In genomic region chr10:128047991-128048826, GRCh38 we compare ENCODE assay signal across 8 cellular contexts.
DNase-seq lines count a peak whose midpoint lies in the region; ATAC-seq and TF ChIP-seq lines count a peak whose summit lies in the region.

No MANE protein-coding gene starts in this region.

- H3K27me3 Mint-ChIP-seq in activated naive CD4-positive, alpha-beta T cell treated with anti-CD3 and anti-CD28 coated beads for 36 hours (ENCODE audit: low read depth) = no peaks in the 10 kb centered on the region
- H3K27me3 Mint-ChIP-seq in activated T-helper 1 cell treated with anti-CD3 and anti-CD28 coated beads, Interleukin-12 subunit alpha, Interleukin-12 subunit beta, Interleukin-2, Interleukin-4 antibody, amounts not matched to agents 30 ng/mL and 10 ng/mL and 1 ng/mL, durations not matched to agents 14 hours and 24 hours and 36 hours (ENCODE audit: insufficient read depth) = peaks cover 2% of the 10 kb centered on the region
- peaks cover 2% of the 10 kb centered on the region for H3K27me3 Mint-ChIP-seq in glutamatergic neuron (ENCODE audit: unreplicated experiment)

- intact Hi-C loops in activated naive CD4-positive, alpha-beta T cell treated with anti-CD3 and anti-CD28 coated beads for 36 hours (cut with micrococcal nuclease) = loop anchor here (1.0 to 5.0 kb wide), 8 partner anchors 13 to 989 kb away; partner anchors contain the start of gene MKI67
- intact Hi-C loops in activated T-helper 1 cell treated with anti-CD3 and anti-CD28 coated beads, Interleukin-12 subunit alpha, Interleukin-12 subunit beta, Interleukin-2, Interleukin-4 antibody, amounts not matched to agents 30 ng/mL and 10 ng/mL and 1 ng/mL, durations not matched to agents 14 hours and 24 hours and 36 hours (cut with micrococcal nuclease) = loop anchor here (1.0 to 5.0 kb wide), 7 partner anchors 13 to 1419 kb away; partner anchors contain the start of genes MGMT and MKI67
- intact Hi-C loops in left cardiac atrium (cut with DNase I) = no loop called here

- no peak for TF ChIP-seq CTCF in glutamatergic neuron (IDR thresholded peaks at IDR 0.05; ENCODE audit: partially characterized antibody, unreplicated experiment)

- peaks cover 21% of the 10 kb centered on the region for H3K36me3 Mint-ChIP-seq in activated naive CD4-positive, alpha-beta T cell treated with anti-CD3 and anti-CD28 coated beads for 36 hours (ENCODE audit: low read depth)
- peaks cover 40% of the 10 kb centered on the region for H3K36me3 Mint-ChIP-seq in activated T-helper 1 cell treated with anti-CD3 and anti-CD28 coated beads, Interleukin-12 subunit alpha, Interleukin-12 subunit beta, Interleukin-2, Interleukin-4 antibody, amounts not matched to agents 30 ng/mL and 10 ng/mL and 1 ng/mL, durations not matched to agents 14 hours and 24 hours and 36 hours (ENCODE audit: low read depth)
- peaks cover 48% of the 10 kb centered on the region for H3K36me3 Mint-ChIP-seq in stimulated activated effector memory CD8-positive, alpha-beta T cell treated with anti-CD3 and anti-CD28 coated beads, Interleukin-12 subunit alpha, Interleukin-12 subunit beta, amount 100 ng/mL, for 72 hours
- no peaks in the 10 kb centered on the region for H3K36me3 Mint-ChIP-seq in glutamatergic neuron (ENCODE audit: unreplicated experiment)

- DNase-seq in activated naive CD4-positive, alpha-beta T cell treated with anti-CD3 and anti-CD28 coated beads for 36 hours = peak; percentile 72
- DNase-seq in activated naive CD4-positive, alpha-beta T cell treated with anti-CD3 and anti-CD28 coated beads, Interleukin-2, amount 50 U/mL, for 16 hours = no peak
- peak; percentile 11 for DNase-seq in activated T-helper 1 cell treated with anti-CD3 and anti-CD28 coated beads, Interleukin-12 subunit alpha, Interleukin-12 subunit beta, Interleukin-2, Interleukin-4 antibody, amounts not matched to agents 30 ng/mL and 10 ng/mL and 1 ng/mL, durations not matched to agents 14 hours and 24 hours and 36 hours (ENCODE audit: low spot score)
- DNase-seq in left cardiac atrium = no peak
- peak in 1 of 2 donors; percentile 67 for DNase-seq in stimulated activated effector memory CD8-positive, alpha-beta T cell treated with anti-CD3 and anti-CD28 coated beads, Interleukin-12 subunit alpha, Interleukin-12 subunit beta, amount 100 ng/mL, for 72 hours (ENCODE audit: low spot score in 2 of 2)
- DNase-seq in cortex of kidney (lab: John Stamatoyannopoulos, UW) = no peak
- DNase-seq in glutamatergic neuron = no peak

- no peaks in the 10 kb centered on the region for H3K9me3 Mint-ChIP-seq in activated naive CD4-positive, alpha-beta T cell treated with anti-CD3 and anti-CD28 coated beads for 36 hours
- H3K9me3 Mint-ChIP-seq in activated T-helper 1 cell treated with anti-CD3 and anti-CD28 coated beads, Interleukin-12 subunit alpha, Interleukin-12 subunit beta, Interleukin-2, Interleukin-4 antibody, amounts not matched to agents 30 ng/mL and 10 ng/mL and 1 ng/mL, durations not matched to agents 14 hours and 24 hours and 36 hours = no peaks in the 10 kb centered on the region
- no peaks in the 10 kb centered on the region for H3K9me3 Mint-ChIP-seq in stimulated activated effector memory CD8-positive, alpha-beta T cell treated with anti-CD3 and anti-CD28 coated beads, Interleukin-12 subunit alpha, Interleukin-12 subunit beta, amount 100 ng/mL, for 72 hours
- no peaks in the 10 kb centered on the region for H3K9me3 Mint-ChIP-seq in glutamatergic neuron (ENCODE audit: unreplicated experiment)

- H3K4me3 Mint-ChIP-seq in activated naive CD4-positive, alpha-beta T cell treated with anti-CD3 and anti-CD28 coated beads for 36 hours = peak overlapping the region; percentile 84
- peak overlapping the region; percentile 94 for H3K4me3 Mint-ChIP-seq in activated T-helper 1 cell treated with anti-CD3 and anti-CD28 coated beads, Interleukin-12 subunit alpha, Interleukin-12 subunit beta, Interleukin-2, Interleukin-4 antibody, amounts not matched to agents 30 ng/mL and 10 ng/mL and 1 ng/mL, durations not matched to agents 14 hours and 24 hours and 36 hours
- peak overlapping the region; percentile 94 for H3K4me3 Mint-ChIP-seq in stimulated activated effector memory CD8-positive, alpha-beta T cell treated with anti-CD3 and anti-CD28 coated beads, Interleukin-12 subunit alpha, Interleukin-12 subunit beta, amount 100 ng/mL, for 72 hours
- H3K4me3 Mint-ChIP-seq in glutamatergic neuron (ENCODE audit: unreplicated experiment) = no peak overlapping the region

- CTCF ChIA-PET in activated naive CD4-positive, alpha-beta T cell treated with anti-CD3 and anti-CD28 coated beads for 36 hours (lab: Charles Lee) = interaction anchor here (0.8 to 10.3 kb wide), 6 partner anchors 13 to 130 kb away, joined by 3 to 74 read pairs (median 29); no protein-coding TSS in a partner anchor

- H3K4me1 Mint-ChIP-seq in activated naive CD4-positive, alpha-beta T cell treated with anti-CD3 and anti-CD28 coated beads for 36 hours (ENCODE audit: low read depth) = peaks cover 46% of the 10 kb centered on the region
- peaks cover 49% of the 10 kb centered on the region for H3K4me1 Mint-ChIP-seq in activated T-helper 1 cell treated with anti-CD3 and anti-CD28 coated beads, Interleukin-12 subunit alpha, Interleukin-12 subunit beta, Interleukin-2, Interleukin-4 antibody, amounts not matched to agents 30 ng/mL and 10 ng/mL and 1 ng/mL, durations not matched to agents 14 hours and 24 hours and 36 hours (ENCODE audit: low read depth)
- peaks cover 64% of the 10 kb centered on the region for H3K4me1 Mint-ChIP-seq in stimulated activated effector memory CD8-positive, alpha-beta T cell treated with anti-CD3 and anti-CD28 coated beads, Interleukin-12 subunit alpha, Interleukin-12 subunit beta, amount 100 ng/mL, for 72 hours
- H3K4me1 Mint-ChIP-seq in glutamatergic neuron (ENCODE audit: low read depth, unreplicated experiment) = no peaks in the 10 kb centered on the region

- ATAC-seq in HG03571 (IDR thresholded peaks at IDR 0.05; ENCODE audit: unreplicated experiment) (peak; percentile 37), left cardiac atrium (peak; percentile 79 to 80)
- peak; percentile 70 for ATAC-seq in stimulated activated effector memory CD8-positive, alpha-beta T cell treated with anti-CD3 and anti-CD28 coated beads, Interleukin-12 subunit alpha, Interleukin-12 subunit beta, amount 100 ng/mL, for 72 hours

- H3K27ac Mint-ChIP-seq in activated naive CD4-positive, alpha-beta T cell treated with anti-CD3 and anti-CD28 coated beads for 36 hours = peak overlapping the region; percentile 95
- peak overlapping the region; percentile 96 for H3K27ac Mint-ChIP-seq in activated T-helper 1 cell treated with anti-CD3 and anti-CD28 coated beads, Interleukin-12 subunit alpha, Interleukin-12 subunit beta, Interleukin-2, Interleukin-4 antibody, amounts not matched to agents 30 ng/mL and 10 ng/mL and 1 ng/mL, durations not matched to agents 14 hours and 24 hours and 36 hours
- peak overlapping the region; percentile 95 for H3K27ac Mint-ChIP-seq in stimulated activated effector memory CD8-positive, alpha-beta T cell treated with anti-CD3 and anti-CD28 coated beads, Interleukin-12 subunit alpha, Interleukin-12 subunit beta, amount 100 ng/mL, for 72 hours
- no peak overlapping the region for H3K27ac Mint-ChIP-seq in glutamatergic neuron (ENCODE audit: unreplicated experiment)

Comparison
In these comparisons a context has a peak if more than half of its experiments do, and no peak if none do; other contexts are left out.
1. DNase-seq: peak in activated naive CD4-positive, alpha-beta T cell treated with anti-CD3 and anti-CD28 coated beads for 36 hours (single experiment) and activated T-helper 1 cell treated with anti-CD3 and anti-CD28 coated beads, Interleukin-12 subunit alpha, Interleukin-12 subunit beta, Interleukin-2, Interleukin-4 antibody, amounts not matched to agents 30 ng/mL and 10 ng/mL and 1 ng/mL, durations not matched to agents 14 hours and 24 hours and 36 hours (single experiment); none in activated naive CD4-positive, alpha-beta T cell treated with anti-CD3 and anti-CD28 coated beads, Interleukin-2, amount 50 U/mL, for 16 hours (single experiment), left cardiac atrium (single experiment), cortex of kidney (single experiment) and glutamatergic neuron (single experiment).
2. intact Hi-C loops: an anchor here in activated naive CD4-positive, alpha-beta T cell treated with anti-CD3 and anti-CD28 coated beads for 36 hours (1.0 to 5.0 kb wide) and activated T-helper 1 cell treated with anti-CD3 and anti-CD28 coated beads, Interleukin-12 subunit alpha, Interleukin-12 subunit beta, Interleukin-2, Interleukin-4 antibody, amounts not matched to agents 30 ng/mL and 10 ng/mL and 1 ng/mL, durations not matched to agents 14 hours and 24 hours and 36 hours (1.0 to 5.0 kb wide); none called in left cardiac atrium.
3. Peak in every context shown above with its lines, with median percentiles within 50 percentile points of each other: ATAC-seq.